24 cellular contexts compared by ENCODE assay signal in genomic region chr19:18446811-18447359, GRCh38. TPM values are rescaled to one million over a fixed set of nuclear protein-coding genes. Genes with fewer than 3 reads are reported as not detected.
"Had no signal": no experiment of that assay in that cellular context is flagged by ENCODE, and none has a peak within 500 bp of the region (broad histone marks: within the 10 kb centered on the region; RNA-seq: fewer than 3 reads in every experiment).

No MANE protein-coding gene starts in this region.

- ATAC-seq: activated CD8-positive, alpha-beta T cell treated with anti-CD3 and anti-CD28 coated beads, Interleukin-2, amount 10 ng/mL, durations not matched to agents 7 days and 5 days; heart left ventricle; lower lobe of right lung; stimulated activated memory B cell treated with anti-CD40 and anti-IgM and Interleukin-4, amounts not matched to agents 10 μg/mL and 1 μg/mL and 100 μg/mL, for 72 hours had no signal

- H3K4me3 Mint-ChIP-seq: activated CD4-positive, alpha-beta T cell treated with anti-CD3 and anti-CD28 coated beads, Interleukin-2, amount 10 ng/mL, durations not matched to agents 24 days and 14 days; activated CD8-positive, alpha-beta T cell treated with anti-CD3 and anti-CD28 coated beads, Interleukin-2, amount 10 ng/mL, durations not matched to agents 7 days and 5 days; activated naive CD8-positive, alpha-beta T cell treated with anti-CD3 and anti-CD28 coated beads for 36 hours; activated T-helper 1 cell treated with anti-CD3 and anti-CD28 coated beads, Interleukin-12 subunit alpha, Interleukin-12 subunit beta, Interleukin-2, Interleukin-4 antibody, amounts not matched to agents 30 ng/mL and 10 ng/mL and 1 ng/mL, durations not matched to agents 14 hours and 24 hours and 36 hours; immature natural killer cell; stimulated activated memory B cell treated with anti-CD40 and anti-IgM and Interleukin-4, amounts not matched to agents 10 μg/mL and 1 μg/mL and 100 μg/mL, for 72 hours had no signal

- H3K9me3 ChIP-seq: heart left ventricle, lower lobe of right lung, uterus had no signal

- H3K27me3 ChIP-seq: brain microvascular endothelial cell, heart left ventricle, uterus had no signal

- H3K27me3 Mint-ChIP-seq: activated CD4-positive, alpha-beta T cell treated with anti-CD3 and anti-CD28 coated beads, Interleukin-2, amount 10 ng/mL, durations not matched to agents 24 days and 14 days; activated naive CD8-positive, alpha-beta T cell treated with anti-CD3 and anti-CD28 coated beads for 36 hours; stimulated activated memory B cell treated with anti-CD40 and anti-IgM and Interleukin-4, amounts not matched to agents 10 μg/mL and 1 μg/mL and 100 μg/mL, for 72 hours had no signal

- DNase-seq: activated CD4-positive, alpha-beta T cell treated with anti-CD3 and anti-CD28 coated beads, Interleukin-2, amount 10 ng/mL, durations not matched to agents 24 days and 14 days; activated CD4-positive, CD25-positive, alpha-beta regulatory T cell; activated CD8-positive, alpha-beta memory T cell treated with anti-CD3 and anti-CD28 coated beads, Interleukin-2, amount 50 U/mL, for 48 hours; activated CD8-positive, alpha-beta T cell treated with anti-CD3 and anti-CD28 coated beads, Interleukin-2, amount 10 ng/mL, durations not matched to agents 7 days and 5 days; activated naive CD8-positive, alpha-beta T cell treated with anti-CD3 and anti-CD28 coated beads for 36 hours; amygdala; brain microvascular endothelial cell; cerebellar nuclear complex; effector memory CD4-positive, alpha-beta T cell; heart left ventricle; immature natural killer cell; lower lobe of right lung; midbrain; retina; stimulated activated CD4-positive, alpha-beta T cell treated with anti-CD3 and anti-CD28 coated beads, Interleukin-2, amount 100 ng/mL, for 48 hours; T-helper 2 cell; uterus had no signal

- H2AFZ ChIP-seq: parathyroid adenoma had no signal

- FAIRE-seq: frontal cortex, TTC549 had no signal

- H3K4me1 ChIP-seq: parathyroid adenoma had no signal

- H3K4me3 ChIP-seq: heart left ventricle, lower lobe of right lung, uterus had no signal

- H3K9ac ChIP-seq: parathyroid adenoma had no signal

- H3K36me3 ChIP-seq: uterus had no signal

- H3K27ac Mint-ChIP-seq: activated CD4-positive, alpha-beta T cell treated with anti-CD3 and anti-CD28 coated beads, Interleukin-2, amount 10 ng/mL, durations not matched to agents 24 days and 14 days; activated CD8-positive, alpha-beta T cell treated with anti-CD3 and anti-CD28 coated beads, Interleukin-2, amount 10 ng/mL, durations not matched to agents 7 days and 5 days; activated naive CD8-positive, alpha-beta T cell treated with anti-CD3 and anti-CD28 coated beads for 36 hours; activated T-helper 1 cell treated with anti-CD3 and anti-CD28 coated beads, Interleukin-12 subunit alpha, Interleukin-12 subunit beta, Interleukin-2, Interleukin-4 antibody, amounts not matched to agents 30 ng/mL and 10 ng/mL and 1 ng/mL, durations not matched to agents 14 hours and 24 hours and 36 hours; stimulated activated memory B cell treated with anti-CD40 and anti-IgM and Interleukin-4, amounts not matched to agents 10 μg/mL and 1 μg/mL and 100 μg/mL, for 72 hours had no signal

- H3K27ac ChIP-seq: brain microvascular endothelial cell, epithelial cell of prostate, heart left ventricle, parathyroid adenoma, uterus had no signal

RNA-seq across cellular contexts. Expression of gene LRRC25, which starts 49.5 kb away (rescaled TPM):
- total RNA-seq: activated CD4-positive, alpha-beta T cell treated with anti-CD3 and anti-CD28 coated beads, Interleukin-2, amount 10 ng/mL, durations not matched to agents 24 days and 14 days; activated naive CD8-positive, alpha-beta T cell treated with anti-CD3 and anti-CD28 coated beads for 36 hours; activated T-helper 1 cell treated with anti-CD3 and anti-CD28 coated beads, Interleukin-12 subunit alpha, Interleukin-12 subunit beta, Interleukin-2, Interleukin-4 antibody, amounts not matched to agents 30 ng/mL and 10 ng/mL and 1 ng/mL, durations not matched to agents 14 hours and 24 hours and 36 hours; myocyte had no signal
